17 cellular contexts compared by ENCODE assay signal in the genomic region with DNA sequence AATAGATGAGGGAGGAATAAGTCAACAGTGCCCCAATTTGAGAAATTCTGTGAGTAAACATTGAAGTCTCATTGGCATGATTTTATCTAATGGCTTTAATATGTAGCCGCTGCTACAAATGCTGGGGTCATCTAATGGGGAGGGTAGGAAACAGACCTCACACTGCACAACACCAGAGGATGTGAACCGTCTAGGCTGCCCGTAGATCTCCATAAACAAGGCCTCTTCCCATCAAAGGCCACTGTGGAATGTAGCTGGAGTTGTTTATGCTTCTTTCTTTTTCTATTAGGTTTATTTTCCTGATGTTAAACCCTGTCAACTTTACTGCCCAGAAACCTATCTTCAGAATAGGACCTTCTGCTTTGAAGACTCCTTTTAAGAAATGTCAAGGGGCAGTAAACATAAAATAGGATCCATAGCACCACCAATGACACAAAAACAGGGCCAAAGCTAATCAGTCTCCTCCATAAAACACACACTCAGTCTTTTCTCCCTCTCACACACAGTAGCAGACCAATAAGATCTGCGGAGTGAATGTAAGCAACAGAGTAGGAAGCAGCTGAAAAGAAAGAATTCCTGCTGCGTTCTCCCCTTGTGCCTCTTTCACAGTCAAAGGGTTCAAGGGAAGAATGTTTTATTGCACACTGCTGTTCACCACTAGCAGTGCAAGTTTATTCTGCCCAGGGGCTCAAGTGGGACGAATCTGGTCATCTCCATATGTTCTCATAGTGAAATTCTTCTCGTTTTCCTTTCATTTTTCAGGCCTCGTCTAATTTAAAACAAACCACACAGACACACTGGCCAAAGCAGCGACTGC.
A peak's percentile ranks its signal among the peaks of the same experiment; 100 is the strongest.
DNase-seq lines count a peak whose midpoint lies in the region; ATAC-seq, FAIRE-seq and TF ChIP-seq lines count a peak whose summit lies in the region.
"Had no signal": no experiment of that assay in that cellular context is flagged by ENCODE, and none has a peak within 500 bp of the region (broad histone marks: within the 10 kb centered on the region; RNA-seq: fewer than 3 reads in every experiment).

No MANE protein-coding gene starts in this region.

- no peak overlapping the region for H3K4me3 Mint-ChIP-seq in GM23338
- peak overlapping the region; percentile 15 for H3K4me3 Mint-ChIP-seq in T-helper 17 cell

- TF ChIP-seq POLR2A in prostate gland (IDR thresholded peaks at IDR 0.05), result no peak
- TF ChIP-seq POLR2A in GM12891 (IDR thresholded peaks at IDR 0.05; ENCODE audit: low read depth, low read length), result no peak

- H2AFZ ChIP-seq in GM23338, result no peak overlapping the region
- no peak overlapping the region for H2AFZ ChIP-seq in MM.1S (ENCODE audit: low read length)

- H3K36me3 ChIP-seq in GM23338 (ENCODE audit: insufficient read depth), result no peaks in the 10 kb centered on the region
- H3K36me3 ChIP-seq in prostate gland, result no peaks in the 10 kb centered on the region
- H3K36me3 ChIP-seq in MM.1S (replicated peaks; ENCODE audit: insufficient read depth, low read length), result no peaks in the 10 kb centered on the region
- H3K36me3 ChIP-seq: BE2C, left ventricle myocardium inferior, neutrophil had no signal

- H3K27me3 Mint-ChIP-seq in GM23338 (ENCODE audit: insufficient read depth, low read depth, poor library complexity) (peaks cover 4% of the 10 kb centered on the region), T-helper 17 cell (peaks cover 2% of the 10 kb centered on the region)

- H3K27ac ChIP-seq in GM23338 (ENCODE audit: low read depth), result peak overlapping the region; percentile 43
- peak overlapping the region; percentile 8 to 26 for H3K27ac ChIP-seq in prostate gland
- no peak overlapping the region for H3K27ac ChIP-seq in MM.1S (ENCODE audit: low read length)
- H3K27ac ChIP-seq: left ventricle myocardium inferior, neutrophil had no signal

- intact Hi-C loops in prostate gland (cut with DNase I), result no loop called here

- H3K9me2 ChIP-seq in GM23338 (ENCODE audit: insufficient read depth), result no peaks in the 10 kb centered on the region
- H3K9me2 ChIP-seq in MM.1S (replicated peaks; ENCODE audit: insufficient read depth, low read length), result no peaks in the 10 kb centered on the region

- 65% methylated on average over 9 of the region's 9 CpGs for WGBS in prostate gland

- no peaks in the 10 kb centered on the region for H3K9me3 ChIP-seq in T-helper 17 cell (ENCODE audit: control insufficient read depth, low read length, poor library complexity, severe bottlenecking)
- no peaks in the 10 kb centered on the region for H3K9me3 ChIP-seq in prostate gland
- H3K9me3 ChIP-seq in MM.1S (replicated peaks; ENCODE audit: insufficient read depth, low read length), result no peaks in the 10 kb centered on the region
- H3K9me3 ChIP-seq: BE2C, left ventricle myocardium inferior, neutrophil had no signal

- FAIRE-seq in GM12891 (lab: Jason Lieb, UNC), result no peak

- ATAC-seq in GM23338 (peak; percentile 35), T-helper 17 cell (no peak), GM21360 (IDR thresholded peaks at IDR 0.05; ENCODE audit: unreplicated experiment) (no peak), GM21367 (IDR thresholded peaks at IDR 0.05; ENCODE audit: unreplicated experiment) (no peak)
- ATAC-seq: esophagus mucosa had no signal

- no peaks in the 10 kb centered on the region for H3K79me2 ChIP-seq in GM23338 (replicated peaks; ENCODE audit: insufficient read depth)
- H3K79me2 ChIP-seq in MM.1S (ENCODE audit: low read length), result no peaks in the 10 kb centered on the region

- no peak for DNase-seq in GM23338 (ENCODE audit: low spot score)
- no peak for DNase-seq in T-helper 17 cell
- peak; percentile 60 for DNase-seq in fibroblast of villous mesenchyme (ENCODE audit: low read depth)
- no peak for DNase-seq in prostate gland (ENCODE audit: low spot score)
- DNase-seq in GM12891 (ENCODE audit: insufficient read length, low spot score), result no peak
- no peak for DNase-seq in MM.1S
- DNase-seq: activated CD4-positive, CD25-positive, alpha-beta regulatory T cell; activated CD8-positive, alpha-beta memory T cell treated with anti-CD3 and anti-CD28 coated beads, Interleukin-2, amount 50 U/mL, for 4 hours; BE2C; DND-41; left ventricle myocardium inferior; NCI-H1092; stimulated activated CD4-positive, alpha-beta T cell treated with anti-CD3 and anti-CD28 coated beads, Interleukin-12 subunit alpha, Interleukin-12 subunit beta, amount 100 ng/mL, for 4 hours had no signal

- TF ChIP-seq CTCF in GM23338 (conservative IDR thresholded peaks at IDR 0.05; ENCODE audit: low read depth in 2 of 2), result no peak
- no peak for TF ChIP-seq CTCF in fibroblast of villous mesenchyme (IDR thresholded peaks at IDR 0.05; ENCODE audit: insufficient read depth, low read depth, low read length)
- no peak for TF ChIP-seq CTCF in prostate gland (IDR thresholded peaks at IDR 0.05)
- TF ChIP-seq CTCF in MM.1S (IDR thresholded peaks at IDR 0.05; ENCODE audit: low read length), result no peak

- 0 out of 2 replicates have a peak overlapping the region, but pooled peaks have one; percentile 21 for H3K27ac Mint-ChIP-seq in GM23338
- no peak overlapping the region for H3K27ac Mint-ChIP-seq in T-helper 17 cell

- H3F3A ChIP-seq in GM23338 (replicated peaks; ENCODE audit: low read depth), result no peaks in the 10 kb centered on the region
- H3F3A ChIP-seq in MM.1S (ENCODE audit: insufficient read depth, low read length), result no peaks in the 10 kb centered on the region

- H4K20me1 ChIP-seq in GM23338 (replicated peaks; ENCODE audit: insufficient read depth) (no peaks in the 10 kb centered on the region), MM.1S (ENCODE audit: insufficient read depth, low read length) (no peaks in the 10 kb centered on the region)

- H3K27me3 ChIP-seq in GM23338 (ENCODE audit: insufficient read depth) (no peaks in the 10 kb centered on the region), prostate gland (replicated peaks; ENCODE audit: insufficient read depth) (no peaks in the 10 kb centered on the region), MM.1S (replicated peaks; ENCODE audit: insufficient read depth, low read length) (no peaks in the 10 kb centered on the region)
- H3K27me3 ChIP-seq: BE2C, neutrophil had no signal

- no peak overlapping the region for H3K4me3 ChIP-seq in GM23338
- no peak overlapping the region for H3K4me3 ChIP-seq in fibroblast of villous mesenchyme (ENCODE audit: low read depth, low read length)
- H3K4me3 ChIP-seq in prostate gland, result no peak overlapping the region
- no peak overlapping the region for H3K4me3 ChIP-seq in MM.1S (ENCODE audit: low read length)
- H3K4me3 ChIP-seq: left ventricle myocardium inferior had no signal

- H3K36me3 Mint-ChIP-seq in GM23338 (ENCODE audit: low read depth) (no peaks in the 10 kb centered on the region), T-helper 17 cell (ENCODE audit: low read depth) (no peaks in the 10 kb centered on the region)

- H3K4me1 ChIP-seq in GM23338 (ENCODE audit: insufficient read depth), result peaks cover 63% of the 10 kb centered on the region
- H3K4me1 ChIP-seq in prostate gland (replicated peaks), result peaks cover 20% of the 10 kb centered on the region
- H3K4me1 ChIP-seq in MM.1S (ENCODE audit: low read length), result no peaks in the 10 kb centered on the region
- H3K4me1 ChIP-seq: BE2C had no signal

- no peak overlapping the region for H3K4me2 ChIP-seq in GM23338
- H3K4me2 ChIP-seq in MM.1S (ENCODE audit: low read depth, low read length), result no peak overlapping the region

- H3K9me3 Mint-ChIP-seq in GM23338, result no peaks in the 10 kb centered on the region

- H3K4me1 Mint-ChIP-seq in GM23338 (peaks cover 66% of the 10 kb centered on the region), T-helper 17 cell (peaks cover 8% of the 10 kb centered on the region)

- no peak overlapping the region for H3K9ac ChIP-seq in MM.1S (ENCODE audit: low read length)

TF ChIP-seq in GM23338, 12 proteins besides CTCF, POLR2A, EP300 and RAD21 (continues in another document):
- TF ChIP-seq ZNF331 (CRISPR knock-in tag; IDR thresholded peaks at IDR 0.05; ENCODE audit: low read depth) (no peak), NANOG (IDR thresholded peaks at IDR 0.05; ENCODE audit: borderline replicate concordance) (no peak)

TF ChIP-seq in GM12891, 5 proteins besides CTCF, POLR2A, EP300 and RAD21:
- TF ChIP-seq SPI1 (IDR thresholded peaks at IDR 0.05; ENCODE audit: low read depth, low read length) (no peak), POLR2AphosphoS5 (IDR thresholded peaks at IDR 0.05; ENCODE audit: low read depth, low read length) (no peak), PAX5 (IDR thresholded peaks at IDR 0.05; ENCODE audit: insufficient read depth, low read length, severe bottlenecking) (no peak), TAF1 (IDR thresholded peaks at IDR 0.05; ENCODE audit: low read depth, low read length) (no peak), POU2F2 (IDR thresholded peaks at IDR 0.05; ENCODE audit: low read depth, low read length) (no peak)
